In the genomic region with DNA sequence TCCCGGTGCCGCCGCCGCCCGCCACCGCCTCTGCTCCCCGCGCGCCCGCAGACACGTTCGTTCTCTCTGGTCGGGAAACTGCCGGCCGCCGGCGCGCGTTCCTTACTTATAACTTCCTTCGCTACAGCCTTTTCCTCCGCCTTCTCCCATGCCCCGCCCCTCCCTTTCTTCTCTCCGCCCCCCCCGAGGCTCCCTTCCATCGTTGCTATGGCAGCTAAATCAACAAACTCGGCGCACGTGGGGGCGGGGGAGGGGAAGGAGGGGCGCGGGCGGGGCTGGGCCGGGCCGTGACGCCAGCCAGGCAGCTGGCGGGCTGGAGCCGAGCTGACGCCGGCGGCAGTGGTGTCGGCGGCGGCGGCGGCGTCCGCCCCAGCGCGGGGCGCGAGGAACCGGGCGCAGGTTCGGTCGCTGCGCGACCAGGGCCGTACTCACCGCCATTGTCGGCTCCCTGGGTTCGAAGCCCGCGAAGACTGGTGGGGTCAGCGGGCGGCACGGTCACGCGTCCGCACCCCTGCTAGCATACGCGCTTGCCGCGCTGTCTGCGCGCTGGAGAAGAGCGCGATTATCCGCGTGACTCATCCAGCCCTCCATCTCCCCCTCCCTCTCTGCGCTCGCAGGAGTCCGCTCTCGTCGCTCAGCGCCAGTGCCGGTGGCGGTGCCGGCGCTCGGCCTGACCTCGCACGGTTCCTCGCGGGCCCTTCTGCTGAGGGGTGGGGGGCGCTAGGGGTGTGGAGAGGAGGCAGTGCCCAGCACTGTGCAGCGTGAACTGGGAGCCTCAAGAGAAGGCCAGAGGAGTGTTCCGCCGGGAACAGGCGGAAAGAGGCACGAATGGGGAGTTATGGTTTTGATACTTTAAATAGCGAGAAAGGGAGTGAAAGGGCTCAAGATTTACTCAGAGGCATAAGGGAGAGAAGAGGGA, we compare ENCODE assay signal across 8 cellular contexts. TPM values are rescaled to one million over a fixed set of nuclear protein-coding genes. Genes with fewer than 3 reads are reported as not detected.
DNase-seq lines count a peak whose midpoint lies in the region; ATAC-seq and TF ChIP-seq lines count a peak whose summit lies in the region.

A gene (minus strand): TSS at position 83 of the 919 bp plus-strand sequence. CDS start 597 bp downstream, outside the sequence.

- no peaks in the 10 kb centered on the region for H3K36me3 Mint-ChIP-seq in CD8-positive, alpha-beta memory T cell
- H3K36me3 Mint-ChIP-seq in naive thymus-derived CD8-positive, alpha-beta T cell = peaks cover 0 to 7% (median 4%) of the 10 kb centered on the region in 3 donors
- H3K36me3 Mint-ChIP-seq in stimulated activated naive B cell treated with anti-CD40 and anti-IgM and Interleukin-4, amounts not matched to agents 10 μg/mL and 1 μg/mL and 100 μg/mL, for 72 hours = peaks cover 3 to 8% of the 10 kb centered on the region in 2 donors

- ATAC-seq in GM21447 (IDR thresholded peaks at IDR 0.05; ENCODE audit: unreplicated experiment) = peak; percentile 61
- ATAC-seq in naive thymus-derived CD8-positive, alpha-beta T cell = peak; percentile 62 to 64
- ATAC-seq in stimulated activated naive B cell treated with anti-CD40 and anti-IgM and Interleukin-4, amounts not matched to agents 10 μg/mL and 1 μg/mL and 100 μg/mL, for 72 hours (replicated peaks) = peak; percentile 78 to 81

- CTCF ChIA-PET in CD8-positive, alpha-beta memory T cell (lab: Charles Lee) = no interaction called here

- H3K27ac Mint-ChIP-seq in CD8-positive, alpha-beta memory T cell = peak within 1 kb of the TSS in 2 of 8 donors; percentile 20 to 54
- peak within 1 kb of the TSS in 1 of 10 donors; percentile 80 for H3K27ac Mint-ChIP-seq in naive thymus-derived CD8-positive, alpha-beta T cell
- peak within 1 kb of the TSS; percentile 91 for H3K27ac Mint-ChIP-seq in stimulated activated naive B cell treated with anti-CD40 and anti-IgM and Interleukin-4, amounts not matched to agents 10 μg/mL and 1 μg/mL and 100 μg/mL, for 72 hours

- H3K9me3 Mint-ChIP-seq in CD8-positive, alpha-beta memory T cell = peaks cover 0 to 7% (median 2%) of the 10 kb centered on the region in 5 donors
- peaks cover 0 to 2% (median 0%) of the 10 kb centered on the region in 9 donors for H3K9me3 Mint-ChIP-seq in naive thymus-derived CD8-positive, alpha-beta T cell
- peaks cover 0 to 1% of the 10 kb centered on the region in 2 donors for H3K9me3 Mint-ChIP-seq in stimulated activated naive B cell treated with anti-CD40 and anti-IgM and Interleukin-4, amounts not matched to agents 10 μg/mL and 1 μg/mL and 100 μg/mL, for 72 hours

- H3K27me3 ChIP-seq in CD8-positive, alpha-beta memory T cell (ENCODE audit: insufficient read depth, low read length, poor library complexity, severe bottlenecking) = peaks cover 12% of the 10 kb centered on the region
- H3K27me3 ChIP-seq in HUES6 (ENCODE audit: control insufficient read depth, insufficient read depth, low read length) = peaks cover 68% of the 10 kb centered on the region

- peak within 1 kb of the TSS; percentile 65 for H3K9ac ChIP-seq in HUES6 (ENCODE audit: low read length)

- no peak for TF ChIP-seq CTCF in fibroblast of the aortic adventitia (IDR thresholded peaks at IDR 0.05; ENCODE audit: insufficient read depth, low read length)

- peak within 1 kb of the TSS in 6 of 7 donors; percentile 51 to 72 (median 64) for H3K4me3 Mint-ChIP-seq in CD8-positive, alpha-beta memory T cell
- H3K4me3 Mint-ChIP-seq in naive thymus-derived CD8-positive, alpha-beta T cell = peak within 1 kb of the TSS; percentile 36 to 80 (median 68)
- H3K4me3 Mint-ChIP-seq in stimulated activated naive B cell treated with anti-CD40 and anti-IgM and Interleukin-4, amounts not matched to agents 10 μg/mL and 1 μg/mL and 100 μg/mL, for 72 hours = peak within 1 kb of the TSS; percentile 87 to 94

- no peaks in the 10 kb centered on the region for H3K4me1 ChIP-seq in CD8-positive, alpha-beta memory T cell (ENCODE audit: insufficient read depth, low read length)
- peaks cover 22% of the 10 kb centered on the region; the same call in 1 of the 2 replicates for H3K4me1 ChIP-seq in HUES6 (ENCODE audit: control insufficient read depth, insufficient read depth, low read length)

- H3K4me3 ChIP-seq in CD8-positive, alpha-beta memory T cell (ENCODE audit: low read length) = no peak within 1 kb of the TSS
- peak within 1 kb of the TSS; percentile 74 for H3K4me3 ChIP-seq in HUES6 (ENCODE audit: low read depth, low read length)
- peak within 1 kb of the TSS; percentile 92 for H3K4me3 ChIP-seq in fibroblast of the aortic adventitia (ENCODE audit: low read depth, low read length)

- H3K27me3 Mint-ChIP-seq in CD8-positive, alpha-beta memory T cell = peaks cover 57 to 63% of the 10 kb centered on the region in 2 donors
- H3K27me3 Mint-ChIP-seq in naive thymus-derived CD8-positive, alpha-beta T cell = peaks cover 36 to 73% (median 46%) of the 10 kb centered on the region in 5 donors
- peaks cover 54 to 59% of the 10 kb centered on the region in 2 donors for H3K27me3 Mint-ChIP-seq in stimulated activated naive B cell treated with anti-CD40 and anti-IgM and Interleukin-4, amounts not matched to agents 10 μg/mL and 1 μg/mL and 100 μg/mL, for 72 hours

- no peak within 1 kb of the TSS for H3K27ac ChIP-seq in CD8-positive, alpha-beta memory T cell (ENCODE audit: low read depth, low read length)
- peak within 1 kb of the TSS; percentile 9; the same call in 1 of the 2 replicates for H3K27ac ChIP-seq in HUES6 (ENCODE audit: low read depth, low read length)

- peaks cover 14 to 21% (median 15%) of the 10 kb centered on the region in 3 donors for H3K4me1 Mint-ChIP-seq in CD8-positive, alpha-beta memory T cell
- H3K4me1 Mint-ChIP-seq in naive thymus-derived CD8-positive, alpha-beta T cell = peaks cover 0 to 26% (median 5%) of the 10 kb centered on the region in 4 donors
- peaks cover 22 to 40% of the 10 kb centered on the region in 2 donors for H3K4me1 Mint-ChIP-seq in stimulated activated naive B cell treated with anti-CD40 and anti-IgM and Interleukin-4, amounts not matched to agents 10 μg/mL and 1 μg/mL and 100 μg/mL, for 72 hours

- POLR2A ChIA-PET in CD8-positive, alpha-beta memory T cell (lab: Charles Lee) = no interaction called here
- POLR2A ChIA-PET in naive thymus-derived CD8-positive, alpha-beta T cell (lab: Charles Lee) = no interaction called here

- H3K9me3 ChIP-seq in CD8-positive, alpha-beta memory T cell (ENCODE audit: low read length) = no peaks in the 10 kb centered on the region
- H3K9me3 ChIP-seq in HUES6 (ENCODE audit: control insufficient read depth, insufficient read depth, low read depth, low read length) = no peaks in the 10 kb centered on the region

- no peaks in the 10 kb centered on the region for H3K36me3 ChIP-seq in CD8-positive, alpha-beta memory T cell (ENCODE audit: insufficient read depth, low read length)
- 0 out of 2 replicates have a peak, but pooled peaks cover 2% of the 10 kb centered on the region for H3K36me3 ChIP-seq in HUES6 (ENCODE audit: control insufficient read depth, insufficient read depth, low read length)

- DNase-seq in CD8-positive, alpha-beta memory T cell = peak in 3 of 5 donors; percentile 16 to 64 (median 30)
- peak; percentile 35 for DNase-seq in activated T-helper 9 cell treated with anti-CD3 and anti-CD28 coated beads, Interleukin-2, amount 50 U/mL, for 16 hours (ENCODE audit: low read depth)
- peak; percentile 96 for DNase-seq in fibroblast of the aortic adventitia (ENCODE audit: low read depth)
- DNase-seq in naive thymus-derived CD8-positive, alpha-beta T cell = peak in 6 of 10 donors; percentile 9 to 73 (median 21)
- peak; percentile 71 for DNase-seq in stimulated activated naive B cell treated with anti-CD40 and anti-IgM and Interleukin-4, amounts not matched to agents 10 μg/mL and 1 μg/mL and 100 μg/mL, for 72 hours

TF ChIP-seq in PFSK-1, 5 proteins besides CTCF, POLR2A, EP300 and RAD21:
- TF ChIP-seq FOXP2 (optimal IDR thresholded peaks at IDR 0.05; ENCODE audit: borderline replicate concordance, extremely low read depth, extremely low read length, insufficient read depth) (peak; percentile 31), TAF1 (IDR thresholded peaks at IDR 0.05; ENCODE audit: borderline replicate concordance, insufficient read depth, low read length) (no peak), POLR2AphosphoS5 (IDR thresholded peaks at IDR 0.05; ENCODE audit: low read depth, low read length) (no peak), SIN3A (IDR thresholded peaks at IDR 0.05; ENCODE audit: borderline replicate concordance, insufficient read depth, low read length) (no peak)
- TF ChIP-seq, protein P1, sequence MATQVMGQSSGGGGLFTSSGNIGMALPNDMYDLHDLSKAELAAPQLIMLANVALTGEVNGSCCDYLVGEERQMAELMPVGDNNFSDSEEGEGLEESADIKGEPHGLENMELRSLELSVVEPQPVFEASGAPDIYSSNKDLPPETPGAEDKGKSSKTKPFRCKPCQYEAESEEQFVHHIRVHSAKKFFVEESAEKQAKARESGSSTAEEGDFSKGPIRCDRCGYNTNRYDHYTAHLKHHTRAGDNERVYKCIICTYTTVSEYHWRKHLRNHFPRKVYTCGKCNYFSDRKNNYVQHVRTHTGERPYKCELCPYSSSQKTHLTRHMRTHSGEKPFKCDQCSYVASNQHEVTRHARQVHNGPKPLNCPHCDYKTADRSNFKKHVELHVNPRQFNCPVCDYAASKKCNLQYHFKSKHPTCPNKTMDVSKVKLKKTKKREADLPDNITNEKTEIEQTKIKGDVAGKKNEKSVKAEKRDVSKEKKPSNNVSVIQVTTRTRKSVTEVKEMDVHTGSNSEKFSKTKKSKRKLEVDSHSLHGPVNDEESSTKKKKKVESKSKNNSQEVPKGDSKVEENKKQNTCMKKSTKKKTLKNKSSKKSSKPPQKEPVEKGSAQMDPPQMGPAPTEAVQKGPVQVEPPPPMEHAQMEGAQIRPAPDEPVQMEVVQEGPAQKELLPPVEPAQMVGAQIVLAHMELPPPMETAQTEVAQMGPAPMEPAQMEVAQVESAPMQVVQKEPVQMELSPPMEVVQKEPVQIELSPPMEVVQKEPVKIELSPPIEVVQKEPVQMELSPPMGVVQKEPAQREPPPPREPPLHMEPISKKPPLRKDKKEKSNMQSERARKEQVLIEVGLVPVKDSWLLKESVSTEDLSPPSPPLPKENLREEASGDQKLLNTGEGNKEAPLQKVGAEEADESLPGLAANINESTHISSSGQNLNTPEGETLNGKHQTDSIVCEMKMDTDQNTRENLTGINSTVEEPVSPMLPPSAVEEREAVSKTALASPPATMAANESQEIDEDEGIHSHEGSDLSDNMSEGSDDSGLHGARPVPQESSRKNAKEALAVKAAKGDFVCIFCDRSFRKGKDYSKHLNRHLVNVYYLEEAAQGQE (IDR thresholded peaks at IDR 0.05; ENCODE audit: insufficient read depth in 1 of 2, low read depth in 2 of 2, low read length in 2 of 2) = no peak

RNA-seq across cellular contexts. Expression of the gene that starts here (rescaled TPM):
- total RNA-seq in CD8-positive, alpha-beta memory T cell = under 1 TPM; 0.31 to 0.37 TPM
- polyA plus RNA-seq in CD8-positive, alpha-beta memory T cell = not detected
- polyA plus RNA-seq in PFSK-1 (2012; ENCODE audit: insufficient read length, low read depth) = 6.6 TPM
- total RNA-seq in fibroblast of the aortic adventitia (ENCODE audit: low replicate concordance) = 16.8 and 43.9 TPM in 2 replicates
- under 1 TPM; 0.82 to 0.96 TPM for total RNA-seq in naive thymus-derived CD8-positive, alpha-beta T cell
- not detected for polyA plus RNA-seq in naive thymus-derived CD8-positive, alpha-beta T cell

Comparison
In these comparisons a context has a peak if more than half of its experiments do, and no peak if none do; other contexts are left out.
1. Peak in DNase-seq in CD8-positive, alpha-beta memory T cell; RNA of the gene not detected or under 1 TPM.
2. Peak in DNase-seq and ATAC-seq in naive thymus-derived CD8-positive, alpha-beta T cell; RNA of the gene not detected or under 1 TPM.
3. DNase-seq: peak in every context shown above with its lines; median percentile 96 in fibroblast of the aortic adventitia; 71 in stimulated activated naive B cell treated with anti-CD40 and anti-IgM and Interleukin-4, amounts not matched to agents 10 μg/mL and 1 μg/mL and 100 μg/mL, for 72 hours; 35 in activated T-helper 9 cell treated with anti-CD3 and anti-CD28 coated beads, Interleukin-2, amount 50 U/mL, for 16 hours; 30 in CD8-positive, alpha-beta memory T cell; 21 in naive thymus-derived CD8-positive, alpha-beta T cell.